ENCODE assay signal across 1 cellular context in the genomic region with DNA sequence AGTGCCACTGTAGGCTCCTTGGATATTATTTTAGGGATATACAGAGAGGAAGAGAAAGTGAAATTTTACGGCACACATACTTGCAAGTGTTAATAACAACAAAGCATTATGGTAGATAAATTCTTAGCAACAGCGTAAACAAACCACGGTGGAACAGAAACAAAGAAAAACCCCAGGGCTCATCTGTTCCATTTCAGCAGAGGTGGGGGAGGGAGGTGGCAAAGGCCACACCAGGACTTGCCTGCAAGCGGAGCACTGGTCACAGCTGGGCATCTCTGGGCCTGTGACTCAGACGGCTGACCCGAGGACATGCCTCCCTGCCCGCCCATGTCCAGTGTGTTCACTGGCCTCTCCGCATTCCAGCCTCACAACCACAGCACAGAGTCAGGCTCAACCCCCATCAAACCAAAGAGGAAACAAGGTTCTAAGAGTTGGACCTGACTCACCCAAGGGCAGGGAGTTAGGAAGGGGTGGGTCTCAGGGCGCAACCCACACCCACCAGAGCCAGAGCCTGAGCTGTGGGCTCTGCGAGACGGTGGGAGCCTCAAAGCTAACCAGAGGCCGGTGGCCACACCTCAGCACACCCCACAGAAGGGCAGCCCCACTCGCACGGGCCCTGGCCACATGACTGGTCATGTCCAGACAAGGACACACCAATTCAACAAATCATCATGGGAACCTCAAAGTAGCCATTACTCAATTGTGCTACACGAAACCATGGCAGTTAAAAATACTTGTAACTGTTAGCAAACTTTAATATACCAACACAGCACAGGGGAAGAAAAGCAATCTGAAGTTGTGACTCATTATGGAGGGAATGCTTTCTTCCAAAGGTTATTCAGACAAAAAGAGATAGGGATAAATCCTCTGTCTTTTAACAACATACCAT.
TF ChIP-seq lines count a peak whose summit lies in the region.

No MANE protein-coding gene starts in this region.

TF ChIP-seq in HepG2, 621 proteins besides CTCF, POLR2A, EP300 and RAD21 (continued from another document and continues in another):
- TF ChIP-seq, protein P1, sequence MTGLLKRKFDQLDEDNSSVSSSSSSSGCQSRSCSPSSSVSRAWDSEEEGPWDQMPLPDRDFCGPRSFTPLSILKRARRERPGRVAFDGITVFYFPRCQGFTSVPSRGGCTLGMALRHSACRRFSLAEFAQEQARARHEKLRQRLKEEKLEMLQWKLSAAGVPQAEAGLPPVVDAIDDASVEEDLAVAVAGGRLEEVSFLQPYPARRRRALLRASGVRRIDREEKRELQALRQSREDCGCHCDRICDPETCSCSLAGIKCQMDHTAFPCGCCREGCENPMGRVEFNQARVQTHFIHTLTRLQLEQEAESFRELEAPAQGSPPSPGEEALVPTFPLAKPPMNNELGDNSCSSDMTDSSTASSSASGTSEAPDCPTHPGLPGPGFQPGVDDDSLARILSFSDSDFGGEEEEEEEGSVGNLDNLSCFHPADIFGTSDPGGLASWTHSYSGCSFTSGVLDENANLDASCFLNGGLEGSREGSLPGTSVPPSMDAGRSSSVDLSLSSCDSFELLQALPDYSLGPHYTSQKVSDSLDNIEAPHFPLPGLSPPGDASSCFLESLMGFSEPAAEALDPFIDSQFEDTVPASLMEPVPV (CRISPR knock-in tag; IDR thresholded peaks at IDR 0.05): peak; percentile 89; the same call in 1 of the 2 replicates
- TF ChIP-seq ZNF766 (CRISPR knock-in tag; IDR thresholded peaks at IDR 0.05; ENCODE audit: borderline replicate concordance): peak; percentile 71; the same call in 1 of the 2 replicates
- TF ChIP-seq ZNF639 (CRISPR knock-in tag; conservative IDR thresholded peaks at IDR 0.05): no peak
- TF ChIP-seq NR1H2 (CRISPR knock-in tag; IDR thresholded peaks at IDR 0.05; ENCODE audit: borderline replicate concordance, low read depth): no peak
- TF ChIP-seq ZGPAT (CRISPR knock-in tag; IDR thresholded peaks at IDR 0.05): peak; percentile 43; the same call in 1 of the 2 replicates
- peak; percentile 60 to 68 for TF ChIP-seq NR2F1 (CRISPR knock-in tag; IDR thresholded peaks at IDR 0.05)
- no peak for TF ChIP-seq CAMTA2 (CRISPR knock-in tag; IDR thresholded peaks at IDR 0.05; ENCODE audit: borderline replicate concordance)
- TF ChIP-seq ZBTB20 (CRISPR knock-in tag; IDR thresholded peaks at IDR 0.05; ENCODE audit: borderline replicate concordance, low read depth): peak; percentile 59; the same call in 1 of the 2 replicates
- no peak for TF ChIP-seq SIX4 (CRISPR knock-in tag; IDR thresholded peaks at IDR 0.05)
- peak; percentile 63 for TF ChIP-seq GFI1 (CRISPR knock-in tag; IDR thresholded peaks at IDR 0.05; ENCODE audit: borderline replicate concordance)
- no peak for TF ChIP-seq ATF6 (CRISPR knock-in tag; conservative IDR thresholded peaks at IDR 0.05)
- TF ChIP-seq, protein P2, sequence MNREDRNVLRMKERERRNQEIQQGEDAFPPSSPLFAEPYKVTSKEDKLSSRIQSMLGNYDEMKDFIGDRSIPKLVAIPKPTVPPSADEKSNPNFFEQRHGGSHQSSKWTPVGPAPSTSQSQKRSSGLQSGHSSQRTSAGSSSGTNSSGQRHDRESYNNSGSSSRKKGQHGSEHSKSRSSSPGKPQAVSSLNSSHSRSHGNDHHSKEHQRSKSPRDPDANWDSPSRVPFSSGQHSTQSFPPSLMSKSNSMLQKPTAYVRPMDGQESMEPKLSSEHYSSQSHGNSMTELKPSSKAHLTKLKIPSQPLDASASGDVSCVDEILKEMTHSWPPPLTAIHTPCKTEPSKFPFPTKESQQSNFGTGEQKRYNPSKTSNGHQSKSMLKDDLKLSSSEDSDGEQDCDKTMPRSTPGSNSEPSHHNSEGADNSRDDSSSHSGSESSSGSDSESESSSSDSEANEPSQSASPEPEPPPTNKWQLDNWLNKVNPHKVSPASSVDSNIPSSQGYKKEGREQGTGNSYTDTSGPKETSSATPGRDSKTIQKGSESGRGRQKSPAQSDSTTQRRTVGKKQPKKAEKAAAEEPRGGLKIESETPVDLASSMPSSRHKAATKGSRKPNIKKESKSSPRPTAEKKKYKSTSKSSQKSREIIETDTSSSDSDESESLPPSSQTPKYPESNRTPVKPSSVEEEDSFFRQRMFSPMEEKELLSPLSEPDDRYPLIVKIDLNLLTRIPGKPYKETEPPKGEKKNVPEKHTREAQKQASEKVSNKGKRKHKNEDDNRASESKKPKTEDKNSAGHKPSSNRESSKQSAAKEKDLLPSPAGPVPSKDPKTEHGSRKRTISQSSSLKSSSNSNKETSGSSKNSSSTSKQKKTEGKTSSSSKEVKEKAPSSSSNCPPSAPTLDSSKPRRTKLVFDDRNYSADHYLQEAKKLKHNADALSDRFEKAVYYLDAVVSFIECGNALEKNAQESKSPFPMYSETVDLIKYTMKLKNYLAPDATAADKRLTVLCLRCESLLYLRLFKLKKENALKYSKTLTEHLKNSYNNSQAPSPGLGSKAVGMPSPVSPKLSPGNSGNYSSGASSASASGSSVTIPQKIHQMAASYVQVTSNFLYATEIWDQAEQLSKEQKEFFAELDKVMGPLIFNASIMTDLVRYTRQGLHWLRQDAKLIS (CRISPR knock-in tag; IDR thresholded peaks at IDR 0.05): no peak
- TF ChIP-seq ARNT2 (CRISPR knock-in tag; IDR thresholded peaks at IDR 0.05; ENCODE audit: low read depth): 0 out of 2 replicates have a peak, but pooled peaks have one; percentile 17
- TF ChIP-seq, protein P3, sequence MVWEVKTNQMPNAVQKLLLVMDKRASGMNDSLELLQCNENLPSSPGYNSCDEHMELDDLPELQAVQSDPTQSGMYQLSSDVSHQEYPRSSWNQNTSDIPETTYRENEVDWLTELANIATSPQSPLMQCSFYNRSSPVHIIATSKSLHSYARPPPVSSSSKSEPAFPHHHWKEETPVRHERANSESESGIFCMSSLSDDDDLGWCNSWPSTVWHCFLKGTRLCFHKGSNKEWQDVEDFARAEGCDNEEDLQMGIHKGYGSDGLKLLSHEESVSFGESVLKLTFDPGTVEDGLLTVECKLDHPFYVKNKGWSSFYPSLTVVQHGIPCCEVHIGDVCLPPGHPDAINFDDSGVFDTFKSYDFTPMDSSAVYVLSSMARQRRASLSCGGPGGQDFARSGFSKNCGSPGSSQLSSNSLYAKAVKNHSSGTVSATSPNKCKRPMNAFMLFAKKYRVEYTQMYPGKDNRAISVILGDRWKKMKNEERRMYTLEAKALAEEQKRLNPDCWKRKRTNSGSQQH (CRISPR knock-in tag; IDR thresholded peaks at IDR 0.05; ENCODE audit: low read depth): peak; percentile 77; the same call in 1 of the 2 replicates
- TF ChIP-seq HDAC1 (CRISPR knock-in tag; IDR thresholded peaks at IDR 0.05): peak; percentile 91
- 0 out of 2 replicates have a peak, but pooled peaks have one; percentile 54 for TF ChIP-seq ZNF749 (CRISPR knock-in tag; IDR thresholded peaks at IDR 0.05; ENCODE audit: borderline replicate concordance)
- no peak for TF ChIP-seq REL (CRISPR knock-in tag; conservative IDR thresholded peaks at IDR 0.05)
- TF ChIP-seq SOX5 (CRISPR knock-in tag; IDR thresholded peaks at IDR 0.05; ENCODE audit: borderline replicate concordance): no peak; the same call in 1 of the 2 replicates
- TF ChIP-seq USF2 (IDR thresholded peaks at IDR 0.05; ENCODE audit: low read depth, low read length): no peak
- TF ChIP-seq USF2 (CRISPR knock-in tag; IDR thresholded peaks at IDR 0.05; ENCODE audit: borderline replicate concordance): 0 out of 2 replicates have a peak, but pooled peaks have one; percentile 51
- TF ChIP-seq ZNF569 (CRISPR knock-in tag; IDR thresholded peaks at IDR 0.05; ENCODE audit: borderline replicate concordance): no peak; the same call in 1 of the 2 replicates
- no peak for TF ChIP-seq ZNF7 (CRISPR knock-in tag; IDR thresholded peaks at IDR 0.05)
- peak; percentile 82 for TF ChIP-seq JUND (CRISPR knock-in tag; IDR thresholded peaks at IDR 0.05)
- TF ChIP-seq FOSL1 (CRISPR knock-in tag; IDR thresholded peaks at IDR 0.05; ENCODE audit: borderline replicate concordance): peak; percentile 54; the same call in 1 of the 2 replicates
- TF ChIP-seq, protein P4, sequence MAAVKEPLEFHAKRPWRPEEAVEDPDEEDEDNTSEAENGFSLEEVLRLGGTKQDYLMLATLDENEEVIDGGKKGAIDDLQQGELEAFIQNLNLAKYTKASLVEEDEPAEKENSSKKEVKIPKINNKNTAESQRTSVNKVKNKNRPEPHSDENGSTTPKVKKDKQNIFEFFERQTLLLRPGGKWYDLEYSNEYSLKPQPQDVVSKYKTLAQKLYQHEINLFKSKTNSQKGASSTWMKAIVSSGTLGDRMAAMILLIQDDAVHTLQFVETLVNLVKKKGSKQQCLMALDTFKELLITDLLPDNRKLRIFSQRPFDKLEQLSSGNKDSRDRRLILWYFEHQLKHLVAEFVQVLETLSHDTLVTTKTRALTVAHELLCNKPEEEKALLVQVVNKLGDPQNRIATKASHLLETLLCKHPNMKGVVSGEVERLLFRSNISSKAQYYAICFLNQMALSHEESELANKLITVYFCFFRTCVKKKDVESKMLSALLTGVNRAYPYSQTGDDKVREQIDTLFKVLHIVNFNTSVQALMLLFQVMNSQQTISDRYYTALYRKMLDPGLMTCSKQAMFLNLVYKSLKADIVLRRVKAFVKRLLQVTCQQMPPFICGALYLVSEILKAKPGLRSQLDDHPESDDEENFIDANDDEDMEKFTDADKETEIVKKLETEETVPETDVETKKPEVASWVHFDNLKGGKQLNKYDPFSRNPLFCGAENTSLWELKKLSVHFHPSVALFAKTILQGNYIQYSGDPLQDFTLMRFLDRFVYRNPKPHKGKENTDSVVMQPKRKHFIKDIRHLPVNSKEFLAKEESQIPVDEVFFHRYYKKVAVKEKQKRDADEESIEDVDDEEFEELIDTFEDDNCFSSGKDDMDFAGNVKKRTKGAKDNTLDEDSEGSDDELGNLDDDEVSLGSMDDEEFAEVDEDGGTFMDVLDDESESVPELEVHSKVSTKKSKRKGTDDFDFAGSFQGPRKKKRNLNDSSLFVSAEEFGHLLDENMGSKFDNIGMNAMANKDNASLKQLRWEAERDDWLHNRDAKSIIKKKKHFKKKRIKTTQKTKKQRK (IDR thresholded peaks at IDR 0.05; ENCODE audit: low read length): no peak
- no peak for TF ChIP-seq DDIT3 (CRISPR knock-in tag; IDR thresholded peaks at IDR 0.05)
